8 cellular contexts compared by ENCODE assay signal in genomic region chr7:5396542-5396941, GRCh38. TPM values are rescaled to one million over a fixed set of nuclear protein-coding genes. Genes with fewer than 3 reads are reported as not detected.
DNase-seq lines count a peak whose midpoint lies in the region; ATAC-seq and TF ChIP-seq lines count a peak whose summit lies in the region.

No MANE protein-coding gene starts in this region.

- H3K9me3 ChIP-seq in MG63 (no peaks in the 10 kb centered on the region), psoas muscle (no peaks in the 10 kb centered on the region)

- peaks cover 50% of the 10 kb centered on the region for H3K4me1 Mint-ChIP-seq in activated CD4-positive, alpha-beta memory T cell treated with anti-CD3 and anti-CD28 coated beads, Interleukin-2, amount 10 ng/mL, durations not matched to agents 7 days and 5 days

- peak overlapping the region; percentile 95 for H3K27ac Mint-ChIP-seq in activated CD4-positive, alpha-beta memory T cell treated with anti-CD3 and anti-CD28 coated beads, Interleukin-2, amount 10 ng/mL, durations not matched to agents 7 days and 5 days

- peak overlapping the region; percentile 74 for H3K27ac ChIP-seq in psoas muscle

- 56 to 86% (median 66%) methylated on average over 6 of the region's 6 CpGs for WGBS in psoas muscle, 3 donors

- intact Hi-C loops in psoas muscle (cut with DNase I) = loop anchor here in 1 of 2 donors (5.0 kb wide), 1 partner anchor 56 kb away; no protein-coding TSS in a partner anchor

- DNase-seq in EH (ENCODE audit: low read depth) (peak; percentile 26), MG63 (peak; percentile 65), epidermal melanocyte (ENCODE audit: insufficient read length, low spot score) (peak; percentile 21), psoas muscle (no peak), NCI-H748 treated with DMSO at 0.1 percent for 48 hours (lab: John Stamatoyannopoulos, UW) (no peak), NCI-H2081 (lab: John Stamatoyannopoulos, UW) (no peak)
- peak; percentile 76 for DNase-seq in activated CD4-positive, alpha-beta memory T cell treated with anti-CD3 and anti-CD28 coated beads, Interleukin-2, amount 10 ng/mL, durations not matched to agents 7 days and 5 days

- H3K4me3 ChIP-seq in MG63 (peak overlapping the region; percentile 77), psoas muscle (peak overlapping the region; percentile 61)

- H3K4me3 Mint-ChIP-seq in activated CD4-positive, alpha-beta memory T cell treated with anti-CD3 and anti-CD28 coated beads, Interleukin-2, amount 10 ng/mL, durations not matched to agents 7 days and 5 days = peak overlapping the region; percentile 85

- peaks cover 9% of the 10 kb centered on the region for H3K4me1 ChIP-seq in psoas muscle

- H3K27me3 ChIP-seq in MG63 (no peaks in the 10 kb centered on the region), psoas muscle (ENCODE audit: insufficient read depth in 3 of 3, low read length in 2 of 3) (no peaks in the 10 kb centered on the region)

- CTCF ChIA-PET in activated CD4-positive, alpha-beta memory T cell treated with anti-CD3 and anti-CD28 coated beads, Interleukin-2, amount 10 ng/mL, durations not matched to agents 7 days and 5 days (lab: Charles Lee) = interaction anchor here (0.6 to 3.0 kb wide), 24 partner anchors 10 to 423 kb away, joined by 3 to 41 read pairs (median 5); partner anchors contain the start of gene RNF216

- H3K36me3 ChIP-seq in MG63 (peaks cover 34% of the 10 kb centered on the region), psoas muscle (ENCODE audit: insufficient read depth in 1 of 2, low read depth in 1 of 2) (peaks cover 0 to 33% of the 10 kb centered on the region in 2 donors)

- peaks cover 26% of the 10 kb centered on the region for H3K36me3 Mint-ChIP-seq in activated CD4-positive, alpha-beta memory T cell treated with anti-CD3 and anti-CD28 coated beads, Interleukin-2, amount 10 ng/mL, durations not matched to agents 7 days and 5 days (ENCODE audit: low read depth)

- no peak for TF ChIP-seq CTCF in psoas muscle (IDR thresholded peaks at IDR 0.05)

- peak; percentile 50 for ATAC-seq in GM21619 (IDR thresholded peaks at IDR 0.05; ENCODE audit: unreplicated experiment)
- peak; percentile 55 to 78 (median 74) for ATAC-seq in psoas muscle

- POLR2A ChIA-PET in activated CD4-positive, alpha-beta memory T cell treated with anti-CD3 and anti-CD28 coated beads, Interleukin-2, amount 10 ng/mL, durations not matched to agents 7 days and 5 days (lab: Charles Lee) = interaction anchor here (0.6 to 3.0 kb wide), 26 partner anchors 10 to 621 kb away, joined by 3 to 31 read pairs (median 4); partner anchors contain the start of genes AIMP2, AP5Z1, PMS2 and RNF216

- no peaks in the 10 kb centered on the region for H3K9me3 Mint-ChIP-seq in activated CD4-positive, alpha-beta memory T cell treated with anti-CD3 and anti-CD28 coated beads, Interleukin-2, amount 10 ng/mL, durations not matched to agents 7 days and 5 days

- no peaks in the 10 kb centered on the region for H3K27me3 Mint-ChIP-seq in activated CD4-positive, alpha-beta memory T cell treated with anti-CD3 and anti-CD28 coated beads, Interleukin-2, amount 10 ng/mL, durations not matched to agents 7 days and 5 days

RNA-seq across cellular contexts. Expression of gene TNRC18, which starts 27.1 kb away (rescaled TPM):
- total RNA-seq in MG63 (2014; rRNA removed; shearing (Covaris generic); ENCODE audit: low replicate concordance) = 17.3 and 25.0 TPM in 2 replicates
- 10 to 100 TPM; 56.5 to 57.6 TPM for total RNA-seq in activated CD4-positive, alpha-beta memory T cell treated with anti-CD3 and anti-CD28 coated beads, Interleukin-2, amount 10 ng/mL, durations not matched to agents 7 days and 5 days
- 10 to 100 TPM; 18.5 to 27.9 (median 23.8) TPM for total RNA-seq in psoas muscle
- polyA plus RNA-seq in psoas muscle = 10 to 100 TPM in 1 of 3 donors, 1 to 10 TPM in 2; 5.9 to 15.8 (median 7.3) TPM

Comparison
In these comparisons a context has a peak if more than half of its experiments do, and no peak if none do; other contexts are left out.
1. DNase-seq: peak in EH (single experiment), MG63 (single experiment), activated CD4-positive, alpha-beta memory T cell treated with anti-CD3 and anti-CD28 coated beads, Interleukin-2, amount 10 ng/mL, durations not matched to agents 7 days and 5 days (single experiment) and epidermal melanocyte (single experiment); none in psoas muscle (0 of 2), NCI-H748 treated with DMSO at 0.1 percent for 48 hours (single experiment) and NCI-H2081 (0 of 2).